ENCODE assay signal across 18 cellular contexts in genomic region chr4:125265846-125266245, GRCh38. TPM values are rescaled to one million over a fixed set of nuclear protein-coding genes. Genes with fewer than 3 reads are reported as not detected.
DNase-seq lines count a peak whose midpoint lies in the region; ATAC-seq, FAIRE-seq and TF ChIP-seq lines count a peak whose summit lies in the region.
"Had no signal": no experiment of that assay in that cellular context is flagged by ENCODE, and none has a peak within 500 bp of the region (broad histone marks: within the 10 kb centered on the region; RNA-seq: fewer than 3 reads in every experiment).

No MANE protein-coding gene starts in this region.

- no peak overlapping the region for H2AK5ac ChIP-seq in H1 (ENCODE audit: low read depth, low read length)

- H3K4me1 ChIP-seq in H1 (replicated peaks in 1 of 4; ENCODE audit: control insufficient read depth in 3 of 4, insufficient read depth in 4 of 4, low read length in 3 of 4) (peaks cover 0 to 15% (median 8%) of the 10 kb centered on the region in 4 experiments; a peak in 5 of 7 replicates), keratinocyte (ENCODE audit: control insufficient read depth, extremely low read depth, insufficient read depth, low read length) (peaks cover 14% of the 10 kb centered on the region), aorta (ENCODE audit: control insufficient read depth in 1 of 2, insufficient read depth in 2 of 2, low read length in 2 of 2) (no peaks in the 10 kb centered on the region)
- H3K4me1 ChIP-seq: BLaER1 had no signal

- peaks cover 4% of the 10 kb centered on the region for H3K4me1 Mint-ChIP-seq in progenitor cell of endocrine pancreas (ENCODE audit: low read depth)
- H3K4me1 Mint-ChIP-seq: CD4-positive, CD25-positive, alpha-beta regulatory T cell; IgD-negative memory B cell had no signal

- H3K4me2 ChIP-seq in H1 (ENCODE audit: insufficient read depth in 1 of 2, low read depth in 2 of 2, low read length in 2 of 2) (no peak overlapping the region), keratinocyte (ENCODE audit: control insufficient read depth, extremely low read depth, insufficient read depth, low read depth, low read length) (no peak overlapping the region)
- H3K4me2 ChIP-seq: BLaER1 had no signal

- DNase-seq in activated gamma-delta T cell treated with Interleukin-2 at 50 U/mL for 16 hours (peak; percentile 3), activated gamma-delta T cell (lab: John Stamatoyannopoulos, UW) (no peak), H1 (ENCODE audit: low read depth in 1 of 2, low spot score in 2 of 2) (no peak), keratinocyte (ENCODE audit: low read depth, low spot score) (no peak), aorta (no peak), progenitor cell of endocrine pancreas (ENCODE audit: low spot score, unreplicated experiment) (no peak), amniotic stem cell (lab: John Stamatoyannopoulos, UW) (no peak), T-helper 2 cell (no peak)
- DNase-seq: AML-193; CD4-positive, CD25-positive, alpha-beta regulatory T cell; DMS53; GF-D8; GM23248; HCEC 1CT; HFFc6 had no signal

- no peak overlapping the region for H3K56ac ChIP-seq in H1 (replicated peaks; ENCODE audit: insufficient read length, low read depth, low read length)

- intact Hi-C loops in aorta (cut with DNase I) = no loop called here

- H3K79me1 ChIP-seq in H1 (ENCODE audit: low read depth, low read length) = no peaks in the 10 kb centered on the region

- H3K23ac ChIP-seq in H1 (ENCODE audit: insufficient read length) = no peak overlapping the region

- H3K27ac Mint-ChIP-seq in progenitor cell of endocrine pancreas = no peak overlapping the region
- H3K27ac Mint-ChIP-seq: CD4-positive, CD25-positive, alpha-beta regulatory T cell; HFFc6; IgD-negative memory B cell had no signal

- no peak overlapping the region for H2AFZ ChIP-seq in H1 (ENCODE audit: low read length)
- no peak overlapping the region for H2AFZ ChIP-seq in keratinocyte (ENCODE audit: control insufficient read depth, low read length)
- H2AFZ ChIP-seq: GM23248 had no signal

- no peak overlapping the region for H4K8ac ChIP-seq in H1 (ENCODE audit: extremely low read depth, insufficient read depth, low read length)

- H3K18ac ChIP-seq in H1 (ENCODE audit: extremely low read depth, low read length) = no peak overlapping the region

- TF ChIP-seq RAD21 in H1 (IDR thresholded peaks at IDR 0.05 in 1 of 2, conservative IDR thresholded peaks at IDR 0.05 in 1 of 2; ENCODE audit: low read depth in 2 of 2, low read length in 2 of 2) = no peak

- H3K27me3 ChIP-seq in H1 (replicated peaks in 1 of 4; ENCODE audit: control insufficient read depth in 3 of 4, extremely low read depth in 1 of 4, insufficient read depth in 3 of 4, low read length in 3 of 4) (no peaks in the 10 kb centered on the region), keratinocyte (ENCODE audit: control insufficient read depth, extremely low read depth, insufficient read depth, low read length) (no peaks in the 10 kb centered on the region), aorta (ENCODE audit: control insufficient read depth in 1 of 2, insufficient read depth in 2 of 2, low read length in 1 of 2) (no peaks in the 10 kb centered on the region)
- H3K27me3 ChIP-seq: BLaER1 had no signal

- TF ChIP-seq POLR2A in H1 (IDR thresholded peaks at IDR 0.05; ENCODE audit: control extremely low read depth in 1 of 2, low read depth in 2 of 2, low read length in 2 of 2) = no peak

- no peaks in the 10 kb centered on the region for H3K9me3 Mint-ChIP-seq in progenitor cell of endocrine pancreas (ENCODE audit: low read depth)
- H3K9me3 Mint-ChIP-seq: HFFc6, IgD-negative memory B cell had no signal

- FAIRE-seq in H1 (lab: Jason Lieb, UNC) (no peak), keratinocyte (lab: Jason Lieb, UNC) (no peak)

- no peak overlapping the region for H2BK20ac ChIP-seq in H1 (ENCODE audit: low read length)

- no peak overlapping the region for H3K4me3 ChIP-seq in H1 (ENCODE audit: extremely low read depth in 1 of 4, insufficient read depth in 2 of 4, low read depth in 3 of 4, low read length in 4 of 4)
- H3K4me3 ChIP-seq in keratinocyte (ENCODE audit: control insufficient read depth in 2 of 3, extremely low read depth in 1 of 3, insufficient read depth in 2 of 3, low read depth in 1 of 3, low read length in 3 of 3) = no peak overlapping the region
- no peak overlapping the region for H3K4me3 ChIP-seq in aorta (ENCODE audit: low read length in 2 of 2)
- H3K4me3 ChIP-seq: BLaER1, GM23248 had no signal

- 91% methylated on average over 5 of the region's 5 CpGs; no CpG with 5 or more reads in 1 of the 2 experiments for WGBS in H1 (ENCODE audit: extremely low coverage in 1 of 2, insufficient coverage in 1 of 2, insufficient read length in 1 of 2, insufficient replicate concordance in 2 of 2, low coverage in 1 of 2, low lambda C conversion rate in 2 of 2, missing lambda C conversion rate in 1 of 2), 2 experiments
- WGBS in aorta, 2 donors = 87 to 90% methylated on average over 5 of the region's 5 CpGs

- peak overlapping the region; percentile 88 for H2BK15ac ChIP-seq in H1 (ENCODE audit: low read length)

- no peak overlapping the region for H4K5ac ChIP-seq in H1 (ENCODE audit: insufficient read length, low read depth, low read length)

- H4K20me1 ChIP-seq in H1 (replicated peaks in 1 of 2; ENCODE audit: control insufficient read depth in 1 of 2, insufficient read depth in 2 of 2, low read length in 2 of 2) (no peaks in the 10 kb centered on the region), keratinocyte (ENCODE audit: control insufficient read depth, extremely low read depth, insufficient read depth, low read length) (no peaks in the 10 kb centered on the region)
- H4K20me1 ChIP-seq: BLaER1 had no signal

- no peak overlapping the region for H2BK5ac ChIP-seq in H1 (ENCODE audit: low read depth, low read length)

- CTCF ChIA-PET in H1 (lab: Charles Lee; ENCODE audit: partially characterized antibody) = interaction anchor here (1.8 kb wide), 1 partner anchor 18 kb away, joined by 6 read pairs; no protein-coding TSS in a partner anchor

- TF ChIP-seq CTCF in H1 (IDR thresholded peaks at IDR 0.05; ENCODE audit: control extremely low read depth in 1 of 3, insufficient read depth in 1 of 3, low read depth in 1 of 3, low read length in 3 of 3) = no peak
- TF ChIP-seq CTCF in keratinocyte (optimal IDR thresholded peaks at IDR 0.05 in 1 of 3, IDR thresholded peaks at IDR 0.05 in 1 of 3, conservative IDR thresholded peaks at IDR 0.05 in 1 of 3; ENCODE audit: extremely low read depth in 1 of 3, insufficient read depth in 2 of 3, low read length in 3 of 3) = no peak
- TF ChIP-seq CTCF in progenitor cell of endocrine pancreas (IDR thresholded peaks at IDR 0.05; ENCODE audit: unreplicated experiment) = no peak

- H4K91ac ChIP-seq in H1 (replicated peaks; ENCODE audit: insufficient read length, low read length) = peak overlapping the region; percentile 66

- no peak overlapping the region for H3K9ac ChIP-seq in H1 (replicated peaks in 1 of 4; ENCODE audit: extremely low read depth in 1 of 4, low read depth in 3 of 4, low read length in 3 of 4)
- H3K9ac ChIP-seq in keratinocyte (ENCODE audit: control insufficient read depth, extremely low read depth, insufficient read depth, low read length) = no peak overlapping the region
- H3K9ac ChIP-seq: BLaER1, GM23248 had no signal

- no peak overlapping the region for H3K4ac ChIP-seq in H1 (replicated peaks; ENCODE audit: insufficient read length, low read depth, low read length)

- no peaks in the 10 kb centered on the region for H3K36me3 ChIP-seq in H1 (ENCODE audit: control insufficient read depth in 2 of 4, insufficient read depth in 4 of 4, low read length in 3 of 4)
- H3K36me3 ChIP-seq in keratinocyte (ENCODE audit: control insufficient read depth in 2 of 2, extremely low read depth in 1 of 2, insufficient read depth in 2 of 2, low read length in 2 of 2) = no peaks in the 10 kb centered on the region
- H3K36me3 ChIP-seq in aorta (ENCODE audit: control insufficient read depth in 1 of 2, insufficient read depth in 2 of 2, low read length in 1 of 2) = no peaks in the 10 kb centered on the region
- H3K36me3 ChIP-seq: BLaER1 had no signal

- dilution Hi-C loops in keratinocyte (cut with MboI; ENCODE audit: extremely low pct_ligation_motif_present, low sequenced_read_pairs) = no loop called here

- H3K9me3 ChIP-seq in H1 (ENCODE audit: insufficient read depth in 2 of 2, low read depth in 1 of 2, low read length in 1 of 2) (no peaks in the 10 kb centered on the region), keratinocyte (ENCODE audit: control insufficient read depth, low read depth, low read length) (no peaks in the 10 kb centered on the region), aorta (ENCODE audit: control insufficient read depth, low read length) (no peaks in the 10 kb centered on the region)
- H3K9me3 ChIP-seq: BLaER1 had no signal

- H3K9me1 ChIP-seq in keratinocyte (ENCODE audit: control insufficient read depth, extremely low read depth, insufficient read depth, low read length) = no peaks in the 10 kb centered on the region

- no peaks in the 10 kb centered on the region for H3K23me2 ChIP-seq in H1 (ENCODE audit: low read depth, low read length)

- H2BK12ac ChIP-seq in H1 (ENCODE audit: low read depth, low read length) = no peak overlapping the region; the same call in 1 of the 2 replicates

- H3K4me3 Mint-ChIP-seq in progenitor cell of endocrine pancreas (ENCODE audit: low read depth) = no peak overlapping the region
- H3K4me3 Mint-ChIP-seq: CD4-positive, CD25-positive, alpha-beta regulatory T cell; HFFc6; IgD-negative memory B cell had no signal

- H3K79me2 ChIP-seq in H1 (ENCODE audit: control insufficient read depth in 1 of 2, insufficient read depth in 2 of 2, low read length in 2 of 2) = no peaks in the 10 kb centered on the region
- no peaks in the 10 kb centered on the region for H3K79me2 ChIP-seq in keratinocyte (ENCODE audit: control insufficient read depth, insufficient read depth, low read length)

- no peak overlapping the region for H3K14ac ChIP-seq in H1 (ENCODE audit: insufficient read length)

- no peaks in the 10 kb centered on the region for H3K36me3 Mint-ChIP-seq in progenitor cell of endocrine pancreas (ENCODE audit: insufficient read depth)
- H3K36me3 Mint-ChIP-seq: CD4-positive, CD25-positive, alpha-beta regulatory T cell; IgD-negative memory B cell had no signal

- peak; percentile 38 for ATAC-seq in aorta (ENCODE audit: low FRiP score)

- POLR2A ChIA-PET in H1 (lab: Charles Lee; ENCODE audit: partially characterized antibody) = no interaction called here

- no peaks in the 10 kb centered on the region for H3K27me3 Mint-ChIP-seq in progenitor cell of endocrine pancreas
- H3K27me3 Mint-ChIP-seq: CD4-positive, CD25-positive, alpha-beta regulatory T cell; IgD-negative memory B cell had no signal

- no peak for TF ChIP-seq EP300 in H1 (IDR thresholded peaks at IDR 0.05; ENCODE audit: borderline replicate concordance in 1 of 2, low read depth in 2 of 2, low read length in 2 of 2)

- no peak overlapping the region for H3K27ac ChIP-seq in H1 (ENCODE audit: low read depth, low read length)
- peak overlapping the region; percentile 68 for H3K27ac ChIP-seq in keratinocyte (ENCODE audit: control insufficient read depth, insufficient read depth, low read length)
- no peak overlapping the region for H3K27ac ChIP-seq in aorta (ENCODE audit: low read depth in 1 of 2, low read length in 2 of 2)
- H3K27ac ChIP-seq: 22Rv1, BLaER1, GM23248 had no signal

- no peak overlapping the region for H2BK120ac ChIP-seq in H1 (replicated peaks; ENCODE audit: low read depth, low read length)

RNA-seq across cellular contexts. Expression of gene FAT4, which starts 48.9 kb away (rescaled TPM):
- total RNA-seq in H1 (2021; fragmentation: NEBNext Ultra II Directional; extraction: Animal tissue kit (Norgen Biotek cat#: 25700)) = 5.0 and 5.3 TPM in 2 replicates
- polyA plus RNA-seq in H1 (2011; rRNA removed) = 0.78 and 1.3 TPM in 2 replicates
- polyA plus RNA-seq in H1 (2011; cell fraction: cytosol; rRNA removed) = 1.0 TPM
- polyA plus RNA-seq in H1 (2011; cell fraction: nucleus; rRNA removed) = 2.5 TPM
- 1.3 to 1.4 TPM (median 1.4 TPM) in 4 replicates for polyA plus RNA-seq in H1 (2012, experiment 1 of 2)
- polyA plus RNA-seq in H1 (2012, experiment 2 of 2) = 0.07 TPM
- polyA plus RNA-seq in H1 (2013, experiment 1 of 2) = 2.6 TPM
- 2.0 TPM for polyA plus RNA-seq in H1 (2013, experiment 2 of 2)
- 8.6 and 20.5 TPM in 2 replicates for polyA minus RNA-seq in H1 (2011; rRNA and poly(A)+ RNA removed)
- 4.0 TPM for polyA minus RNA-seq in H1 (2011; cell fraction: cytosol; rRNA and poly(A)+ RNA removed)
- polyA minus RNA-seq in H1 (2011; cell fraction: nucleus; rRNA and poly(A)+ RNA removed) = 17.3 TPM
- 0.77 to 2.7 TPM (median 1.6 TPM) in 3 replicates for polyA plus RNA-seq in keratinocyte
- polyA plus RNA-seq in keratinocyte (2011; ENCODE audit: low read depth) = 0.15 TPM
- 0.23 and 0.35 TPM in 2 replicates for polyA plus RNA-seq in keratinocyte (2011; cell fraction: cytosol; rRNA removed)
- polyA plus RNA-seq in keratinocyte (2011; cell fraction: nucleus; rRNA removed) = 3.6 and 3.8 TPM in 2 replicates
- polyA plus RNA-seq in keratinocyte (2012; ENCODE audit: low replicate concordance) = 0.24 and 0.64 TPM in 2 replicates
- polyA minus RNA-seq in keratinocyte = 2.3 to 9.6 TPM (median 9.4 TPM) in 3 replicates
- 1.2 TPM for polyA minus RNA-seq in keratinocyte (2011; cell fraction: cytosol; rRNA and poly(A)+ RNA removed)
- polyA minus RNA-seq in keratinocyte (2011; cell fraction: nucleus; rRNA and poly(A)+ RNA removed) = 14.7 and 23.6 TPM in 2 replicates
- total RNA-seq in aorta = 10 to 100 TPM; 40.5 to 48.0 TPM
- 1 to 10 TPM in 1 of 2 donors, under 1 TPM in 1; 0.88 to 6.6 TPM for polyA plus RNA-seq in aorta
- total RNA-seq in progenitor cell of endocrine pancreas = 1.7 and 2.5 TPM in 2 replicates
- polyA plus RNA-seq: CD4-positive, CD25-positive, alpha-beta regulatory T cell; IgD-negative memory B cell had no signal
